1 cellular context compared by ENCODE assay signal in the genomic region with DNA sequence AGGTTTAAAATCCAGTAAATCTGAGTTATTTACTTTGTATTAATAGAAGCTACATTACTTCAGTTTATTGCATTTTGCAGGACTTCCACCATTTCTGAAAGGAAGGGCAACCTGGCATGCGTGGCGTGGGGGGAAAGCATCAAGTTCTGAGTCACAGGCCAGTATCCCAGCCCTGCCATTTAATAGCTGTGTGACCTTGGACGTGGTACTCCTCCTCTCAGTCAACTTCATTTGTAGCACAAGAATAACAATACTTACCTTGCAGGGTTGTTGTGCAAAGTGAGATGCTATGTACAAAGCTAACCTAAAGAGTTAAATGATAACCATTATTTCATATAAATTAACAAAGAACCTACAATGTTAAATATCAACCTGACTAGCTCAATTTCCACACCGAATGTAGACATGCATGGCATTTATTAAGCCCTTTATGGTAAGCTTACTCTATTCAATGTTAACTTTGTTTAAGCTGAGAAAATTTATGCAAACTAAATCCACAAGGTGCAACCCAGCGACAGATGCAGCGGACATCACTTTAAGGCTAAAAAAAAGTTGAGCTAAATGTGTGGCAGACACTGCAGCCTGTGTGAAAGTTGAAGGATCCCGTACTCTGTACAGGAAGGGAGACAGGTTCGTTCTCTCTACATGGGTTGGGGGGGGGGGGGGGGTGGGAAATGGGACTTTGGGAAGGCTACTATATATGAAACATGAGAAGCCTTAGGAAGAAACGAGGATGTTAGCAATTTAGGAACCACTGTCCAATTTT.
TF ChIP-seq lines count a peak whose summit lies in the region.

No MANE protein-coding gene starts in this region.

TF ChIP-seq in SK-N-SH, 30 proteins besides CTCF, POLR2A, EP300 and RAD21 (continued from another document):
- TF ChIP-seq REST (IDR thresholded peaks at IDR 0.05; ENCODE audit: low read depth, low read length), result no peak
- 0 out of 2 replicates have a peak, but pooled peaks have one; percentile 26 for TF ChIP-seq JUND (IDR thresholded peaks at IDR 0.05)
- no peak for TF ChIP-seq USF2 (IDR thresholded peaks at IDR 0.05; ENCODE audit: borderline replicate concordance, low read depth, low read length)
- TF ChIP-seq RCOR1 (IDR thresholded peaks at IDR 0.05; ENCODE audit: low read length), result no peak
- no peak for TF ChIP-seq TAF1 (IDR thresholded peaks at IDR 0.05; ENCODE audit: borderline replicate concordance, low read depth, low read length)
- TF ChIP-seq NFIC (IDR thresholded peaks at IDR 0.05; ENCODE audit: borderline replicate concordance), result no peak
- TF ChIP-seq RXRA (IDR thresholded peaks at IDR 0.05; ENCODE audit: borderline replicate concordance, low read depth), result no peak
- TF ChIP-seq SIN3A (IDR thresholded peaks at IDR 0.05; ENCODE audit: borderline replicate concordance, low read depth, low read length), result 0 out of 2 replicates have a peak, but pooled peaks have one; percentile 15
- TF ChIP-seq IRF3 (IDR thresholded peaks at IDR 0.05; ENCODE audit: low read depth, low read length), result no peak
- TF ChIP-seq FOXM1 (IDR thresholded peaks at IDR 0.05; ENCODE audit: low read depth), result no peak
- no peak for TF ChIP-seq ELF1 (IDR thresholded peaks at IDR 0.05)
- TF ChIP-seq RFX5 (IDR thresholded peaks at IDR 0.05; ENCODE audit: low read length), result no peak
- TF ChIP-seq, protein P1, sequence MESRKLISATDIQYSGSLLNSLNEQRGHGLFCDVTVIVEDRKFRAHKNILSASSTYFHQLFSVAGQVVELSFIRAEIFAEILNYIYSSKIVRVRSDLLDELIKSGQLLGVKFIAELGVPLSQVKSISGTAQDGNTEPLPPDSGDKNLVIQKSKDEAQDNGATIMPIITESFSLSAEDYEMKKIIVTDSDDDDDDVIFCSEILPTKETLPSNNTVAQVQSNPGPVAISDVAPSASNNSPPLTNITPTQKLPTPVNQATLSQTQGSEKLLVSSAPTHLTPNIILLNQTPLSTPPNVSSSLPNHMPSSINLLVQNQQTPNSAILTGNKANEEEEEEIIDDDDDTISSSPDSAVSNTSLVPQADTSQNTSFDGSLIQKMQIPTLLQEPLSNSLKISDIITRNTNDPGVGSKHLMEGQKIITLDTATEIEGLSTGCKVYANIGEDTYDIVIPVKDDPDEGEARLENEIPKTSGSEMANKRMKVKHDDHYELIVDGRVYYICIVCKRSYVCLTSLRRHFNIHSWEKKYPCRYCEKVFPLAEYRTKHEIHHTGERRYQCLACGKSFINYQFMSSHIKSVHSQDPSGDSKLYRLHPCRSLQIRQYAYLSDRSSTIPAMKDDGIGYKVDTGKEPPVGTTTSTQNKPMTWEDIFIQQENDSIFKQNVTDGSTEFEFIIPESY (IDR thresholded peaks at IDR 0.05; ENCODE audit: borderline replicate concordance, low read depth), result no peak
- no peak for TF ChIP-seq GATA2 (CRISPR knock-in tag; IDR thresholded peaks at IDR 0.05)
- TF ChIP-seq MEF2A (IDR thresholded peaks at IDR 0.05; ENCODE audit: borderline replicate concordance, low read depth), result no peak
- 0 out of 2 replicates have a peak, but pooled peaks have one; percentile 31 for TF ChIP-seq YY1 (IDR thresholded peaks at IDR 0.05; ENCODE audit: low read depth)
- no peak for TF ChIP-seq TEAD4 (IDR thresholded peaks at IDR 0.05; ENCODE audit: borderline replicate concordance, insufficient read depth)
- peak; percentile 51; the same call in 1 of the 2 replicates for TF ChIP-seq MXI1 (IDR thresholded peaks at IDR 0.05; ENCODE audit: low read depth, low read length)
- no peak for TF ChIP-seq POLR2AphosphoS5 (IDR thresholded peaks at IDR 0.05; ENCODE audit: low read depth, low read length)
- TF ChIP-seq EZH2phosphoT487 (IDR thresholded peaks at IDR 0.05; ENCODE audit: borderline replicate concordance, low read depth), result no peak
- TF ChIP-seq CHD2 (IDR thresholded peaks at IDR 0.05; ENCODE audit: low read length, partially characterized antibody), result no peak
- no peak for TF ChIP-seq GABPA (IDR thresholded peaks at IDR 0.05; ENCODE audit: low read depth)
- TF ChIP-seq FOXJ3 (CRISPR knock-in tag; IDR thresholded peaks at IDR 0.05), result no peak
- no peak for TF ChIP-seq SMC3 (IDR thresholded peaks at IDR 0.05; ENCODE audit: low read depth, low read length)
- TF ChIP-seq, protein P2, sequence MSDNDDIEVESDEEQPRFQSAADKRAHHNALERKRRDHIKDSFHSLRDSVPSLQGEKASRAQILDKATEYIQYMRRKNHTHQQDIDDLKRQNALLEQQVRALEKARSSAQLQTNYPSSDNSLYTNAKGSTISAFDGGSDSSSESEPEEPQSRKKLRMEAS (IDR thresholded peaks at IDR 0.05; ENCODE audit: low read depth), result 0 out of 2 replicates have a peak, but pooled peaks have one; percentile 17
